ENCODE assay signal across 9 cellular contexts in the genomic region with DNA sequence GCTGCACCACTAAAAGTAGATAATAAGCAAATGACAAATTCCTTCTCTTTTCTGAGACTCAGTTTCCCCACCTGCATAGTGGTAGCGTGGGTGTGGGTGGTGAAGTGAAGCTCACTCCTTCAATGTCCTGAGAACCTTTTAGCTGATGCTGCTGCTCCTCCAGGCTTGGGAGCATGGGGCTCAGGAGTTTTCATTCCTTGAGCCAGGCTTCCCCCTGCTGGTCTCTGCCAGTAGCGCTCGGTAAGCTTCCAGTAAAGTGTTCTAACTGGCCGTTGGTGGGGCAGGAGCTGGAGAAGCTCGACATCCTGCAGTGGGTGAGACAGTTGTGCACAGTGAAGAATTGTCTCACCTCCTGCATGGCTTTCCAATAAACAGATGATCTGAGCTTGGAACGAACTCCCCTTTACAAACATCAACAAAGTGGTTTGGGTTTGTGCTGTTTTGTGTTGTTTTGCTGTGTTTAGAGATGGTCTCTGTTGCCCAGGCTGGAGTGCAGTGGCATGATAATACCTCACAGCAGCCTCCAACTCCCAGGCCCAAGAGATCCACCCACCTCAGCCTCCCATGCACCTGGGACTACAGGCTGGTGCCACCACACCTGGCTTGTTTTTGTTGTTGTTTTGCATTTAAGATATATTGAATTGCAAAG. TPM values are rescaled to one million over a fixed set of nuclear protein-coding genes. Genes with fewer than 3 reads are reported as not detected.
DNase-seq lines count a peak whose midpoint lies in the region; ATAC-seq and TF ChIP-seq lines count a peak whose summit lies in the region.
"Had no signal": no experiment of that assay in that cellular context is flagged by ENCODE, and none has a peak within 500 bp of the region (broad histone marks: within the 10 kb centered on the region; RNA-seq: fewer than 3 reads in every experiment).

No MANE protein-coding gene starts in this region.

- no peaks in the 10 kb centered on the region for H3K36me3 Mint-ChIP-seq in CD4-positive, alpha-beta T cell (ENCODE audit: low read depth)

- H3K4me3 Mint-ChIP-seq in CD4-positive, alpha-beta T cell, result no peak overlapping the region
- H3K4me3 Mint-ChIP-seq: T-helper 1 cell treated with Interleukin-12 subunit alpha and Interleukin-12 subunit beta and Interleukin-4 antibody, amounts not matched to agents 30 μg/mL and 1 μg/mL, for 36 hours had no signal

- CTCF ChIA-PET in CD4-positive, alpha-beta T cell (lab: Charles Lee), result interaction anchor here (0.6 to 3.2 kb wide), 16 partner anchors 8 to 490 kb away, joined by 3 to 35 read pairs (median 3); a partner anchor contains a TSS

- H3K27me3 Mint-ChIP-seq in CD4-positive, alpha-beta T cell, result peaks cover 5% of the 10 kb centered on the region

- H3K9me3 Mint-ChIP-seq in CD4-positive, alpha-beta T cell, result no peaks in the 10 kb centered on the region
- H3K9me3 Mint-ChIP-seq: T-helper 1 cell treated with Interleukin-12 subunit alpha and Interleukin-12 subunit beta and Interleukin-4 antibody, amounts not matched to agents 30 μg/mL and 1 μg/mL, for 36 hours had no signal

- no peaks in the 10 kb centered on the region for H3K27me3 ChIP-seq in CD4-positive, alpha-beta T cell (ENCODE audit: control insufficient read depth, insufficient read depth, low read length)
- no peaks in the 10 kb centered on the region for H3K27me3 ChIP-seq in lower lobe of right lung (ENCODE audit: low read depth)

- H3K36me3 ChIP-seq in lower lobe of right lung, result no peaks in the 10 kb centered on the region

- no peaks in the 10 kb centered on the region for H3K9me3 ChIP-seq in CD4-positive, alpha-beta T cell (ENCODE audit: control insufficient read depth, low read length)
- no peaks in the 10 kb centered on the region for H3K9me3 ChIP-seq in lower lobe of right lung

- POLR2A ChIA-PET in CD4-positive, alpha-beta T cell (lab: Charles Lee), result interaction anchor here (1.0 to 2.2 kb wide), 4 partner anchors 34 to 204 kb away, joined by 3 to 24 read pairs (median 6); a partner anchor contains a TSS

- TF ChIP-seq CTCF in CD4-positive, alpha-beta T cell (IDR thresholded peaks at IDR 0.05), result peak; percentile 87
- TF ChIP-seq CTCF in coronary artery (IDR thresholded peaks at IDR 0.05) (peak; percentile 81), lower lobe of right lung (IDR thresholded peaks at IDR 0.05) (peak; percentile 88)

- H3K4me1 ChIP-seq in lower lobe of right lung, result peaks cover 3% of the 10 kb centered on the region

- H3K27ac Mint-ChIP-seq in CD4-positive, alpha-beta T cell, result no peak overlapping the region
- H3K27ac Mint-ChIP-seq: T-helper 1 cell treated with Interleukin-12 subunit alpha and Interleukin-12 subunit beta and Interleukin-4 antibody, amounts not matched to agents 30 μg/mL and 1 μg/mL, for 36 hours had no signal

- peak; percentile 91 for ATAC-seq in CD4-positive, alpha-beta T cell (ENCODE audit: poor library complexity)
- peak; percentile 87 for ATAC-seq in GM19324 (IDR thresholded peaks at IDR 0.05; ENCODE audit: low FRiP score, unreplicated experiment)
- ATAC-seq in HG03354 (IDR thresholded peaks at IDR 0.05; ENCODE audit: poor library complexity, severe bottlenecking, unreplicated experiment), result peak; percentile 99
- ATAC-seq in lower lobe of right lung, result peak; percentile 91 to 92

- no peak overlapping the region for H3K4me3 ChIP-seq in coronary artery
- H3K4me3 ChIP-seq in lower lobe of right lung, result no peak overlapping the region

- peak; percentile 27 to 69 (median 57) for DNase-seq in CD4-positive, alpha-beta T cell
- DNase-seq in NCI-H524 (lab: John Stamatoyannopoulos, UW) (peak; percentile 74 to 84), coronary artery (ENCODE audit: low spot score) (no peak), lower lobe of right lung (peak; percentile 76)
- DNase-seq in activated CD4-positive, alpha-beta T cell treated with anti-CD3 and anti-CD28 coated beads for 48 hours, result peak; percentile 82
- peak; percentile 34 for DNase-seq in stimulated activated CD8-positive, alpha-beta memory T cell treated with anti-CD3 and anti-CD28 coated beads, Interleukin-15, amount 100 ng/mL, for 1 hour (ENCODE audit: low read depth)

- intact Hi-C loops in CD4-positive, alpha-beta T cell (cut with DNase I, micrococcal nuclease), result loop anchor here (1.0 to 10.0 kb wide), 5 partner anchors 123 to 335 kb away; a partner anchor contains a TSS
- intact Hi-C loops in lower lobe of right lung (cut with DNase I), result loop anchor here (10.0 kb wide), 1 partner anchor 207 kb away; a partner anchor contains a TSS

- H3K4me1 Mint-ChIP-seq in CD4-positive, alpha-beta T cell (ENCODE audit: low read depth), result no peaks in the 10 kb centered on the region

- H3K27ac ChIP-seq in CD4-positive, alpha-beta T cell (ENCODE audit: low read depth, low read length), result no peak overlapping the region
- H3K27ac ChIP-seq in coronary artery (no peak overlapping the region), lower lobe of right lung (no peak overlapping the region)

RNA-seq across cellular contexts. Expression of a gene that starts 34.6 kb away (rescaled TPM):
- under 1 TPM; 0.78 to 0.80 TPM for total RNA-seq in CD4-positive, alpha-beta T cell
- total RNA-seq in lower lobe of right lung, result 904 TPM

Comparison
In these comparisons a context has a peak if more than half of its experiments do, and no peak if none do; other contexts are left out.
1. RNA of a gene that starts 34.6 kb away (total RNA-seq): 904 TPM in lower lobe of right lung (single experiment); 0.78 to 0.80 TPM in CD4-positive, alpha-beta T cell; every median in the first group is over 100 times any median in the second.
2. Peak in every context shown above with its lines, with median percentiles within 50 percentile points of each other: ATAC-seq and CTCF ChIP-seq.